8 cellular contexts compared by ENCODE assay signal in the genomic region with DNA sequence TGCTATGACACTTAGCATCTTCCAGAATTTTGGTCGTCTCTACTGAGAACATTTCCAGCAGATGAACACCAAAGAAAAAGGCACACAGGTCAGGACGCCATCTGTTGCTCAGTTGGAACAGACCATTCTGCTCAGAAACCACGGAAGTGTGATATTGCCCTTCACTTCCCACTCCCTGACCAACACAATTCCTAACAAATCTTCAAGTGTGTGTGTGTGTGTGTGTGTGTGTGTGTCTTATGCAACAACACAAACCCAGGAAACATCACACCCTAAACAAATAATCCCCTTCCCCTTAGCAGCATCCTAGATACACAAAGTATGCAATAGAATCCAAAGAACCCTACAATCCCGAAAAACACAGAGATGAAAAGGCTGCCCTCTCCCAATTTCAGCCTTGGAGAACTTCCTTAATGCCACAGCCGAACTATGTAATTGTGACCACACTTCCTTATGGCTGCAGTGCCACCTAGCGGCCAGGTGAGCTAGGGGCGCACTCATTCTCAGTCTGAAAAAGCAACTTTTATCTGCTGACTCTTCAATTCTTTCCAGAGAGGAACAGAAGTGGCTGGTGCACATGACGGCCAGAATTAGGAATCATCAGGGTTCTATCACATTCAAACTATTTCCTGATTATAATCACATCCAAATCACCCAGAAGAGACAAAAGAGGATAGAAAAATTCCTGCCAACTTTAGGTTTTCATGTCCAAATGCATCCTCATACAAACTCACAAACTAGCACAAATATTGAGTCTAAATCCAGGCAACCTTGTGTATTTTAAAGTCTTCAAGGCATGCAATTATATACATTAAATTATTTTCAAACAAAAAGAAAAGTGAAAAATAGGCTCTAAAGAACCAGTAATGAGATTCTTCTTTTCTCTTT.
DNase-seq lines count a peak whose midpoint lies in the region; ATAC-seq, FAIRE-seq and TF ChIP-seq lines count a peak whose summit lies in the region.

No MANE protein-coding gene starts in this region.

- no peak overlapping the region for H3K4me2 ChIP-seq in Karpas-422 (ENCODE audit: low read depth, low read length, poor library complexity, severe bottlenecking)

- H3K27ac ChIP-seq in Karpas-422 (ENCODE audit: low read length), result no peak overlapping the region
- H3K27ac ChIP-seq in RWPE2 (ENCODE audit: poor library complexity, severe bottlenecking), result no peak overlapping the region
- no peak overlapping the region for H3K27ac ChIP-seq in vagina

- H3K36me3 ChIP-seq in Karpas-422 (ENCODE audit: insufficient read depth, low read length) (no peaks in the 10 kb centered on the region), RWPE2 (ENCODE audit: low read depth) (no peaks in the 10 kb centered on the region), vagina (no peaks in the 10 kb centered on the region)

- TF ChIP-seq POLR2A in vagina (IDR thresholded peaks at IDR 0.05), result no peak

- intact Hi-C loops in posterior vena cava (cut with DNase I), result no loop called here
- intact Hi-C loops in vagina (cut with DNase I), result no loop called here

- H3K9me3 ChIP-seq in Karpas-422 (ENCODE audit: low read length), result no peaks in the 10 kb centered on the region
- H3K9me3 ChIP-seq in RWPE2 (ENCODE audit: severe bottlenecking), result no peaks in the 10 kb centered on the region
- H3K9me3 ChIP-seq in vagina, result no peaks in the 10 kb centered on the region

- DNase-seq in Karpas-422 (peak; percentile 88), RWPE2 (ENCODE audit: low spot score) (no peak), germinal center (ENCODE audit: low spot score) (peak; percentile 72), posterior vena cava (ENCODE audit: low spot score) (peak; percentile 89), vagina (ENCODE audit: extremely low spot score in 2 of 2) (no peak)
- DNase-seq in activated gamma-delta T cell treated with anti-CD3 and anti-CD28 coated beads, Interleukin-2, amount 50 U/mL, for 16 hours (ENCODE audit: low read depth), result peak; percentile 25

- FAIRE-seq in G401.6 (lab: Jason Lieb, UNC), result peak; percentile 78

- H3K4me1 ChIP-seq in Karpas-422 (ENCODE audit: low read length), result no peaks in the 10 kb centered on the region
- H3K4me1 ChIP-seq in RWPE2 (ENCODE audit: insufficient read depth, poor library complexity, severe bottlenecking), result no peaks in the 10 kb centered on the region
- H3K4me1 ChIP-seq in vagina, result peaks cover 6% of the 10 kb centered on the region

- peak; percentile 78 for ATAC-seq in GM21717 (IDR thresholded peaks at IDR 0.05; ENCODE audit: unreplicated experiment)
- ATAC-seq in RWPE2 (ENCODE audit: low read depth), result peak; percentile 94

- H3K9me2 ChIP-seq in Karpas-422 (replicated peaks; ENCODE audit: insufficient read depth, low read length), result no peaks in the 10 kb centered on the region

- H3K9ac ChIP-seq in Karpas-422 (ENCODE audit: low read length), result no peak overlapping the region

- TF ChIP-seq CTCF in RWPE2 (IDR thresholded peaks at IDR 0.05; ENCODE audit: poor library complexity, severe bottlenecking), result peak; percentile 93
- TF ChIP-seq CTCF in vagina (IDR thresholded peaks at IDR 0.05), result peak; percentile 65 to 82 (median 81)

- H2AFZ ChIP-seq in Karpas-422 (ENCODE audit: low read length), result no peak overlapping the region

- no peaks in the 10 kb centered on the region for H3K79me2 ChIP-seq in Karpas-422 (ENCODE audit: low read length)

- H3K4me3 ChIP-seq in Karpas-422 (ENCODE audit: low read length) (no peak overlapping the region), RWPE2 (ENCODE audit: severe bottlenecking) (no peak overlapping the region), vagina (no peak overlapping the region)

- H3K27me3 ChIP-seq in Karpas-422 (ENCODE audit: low read length) (no peaks in the 10 kb centered on the region), RWPE2 (ENCODE audit: insufficient read depth, poor library complexity, severe bottlenecking) (no peaks in the 10 kb centered on the region), vagina (no peaks in the 10 kb centered on the region)

- H4K20me1 ChIP-seq in Karpas-422 (ENCODE audit: insufficient read depth, low read depth, low read length), result no peaks in the 10 kb centered on the region

Comparison
In these comparisons a context has a peak if more than half of its experiments do, and no peak if none do; other contexts are left out.
1. DNase-seq: peak in Karpas-422 (single experiment), activated gamma-delta T cell treated with anti-CD3 and anti-CD28 coated beads, Interleukin-2, amount 50 U/mL, for 16 hours (single experiment), germinal center (single experiment) and posterior vena cava (single experiment); none in RWPE2 (single experiment) and vagina (0 of 2).